ENCODE assay signal across 14 cellular contexts in the genomic region with DNA sequence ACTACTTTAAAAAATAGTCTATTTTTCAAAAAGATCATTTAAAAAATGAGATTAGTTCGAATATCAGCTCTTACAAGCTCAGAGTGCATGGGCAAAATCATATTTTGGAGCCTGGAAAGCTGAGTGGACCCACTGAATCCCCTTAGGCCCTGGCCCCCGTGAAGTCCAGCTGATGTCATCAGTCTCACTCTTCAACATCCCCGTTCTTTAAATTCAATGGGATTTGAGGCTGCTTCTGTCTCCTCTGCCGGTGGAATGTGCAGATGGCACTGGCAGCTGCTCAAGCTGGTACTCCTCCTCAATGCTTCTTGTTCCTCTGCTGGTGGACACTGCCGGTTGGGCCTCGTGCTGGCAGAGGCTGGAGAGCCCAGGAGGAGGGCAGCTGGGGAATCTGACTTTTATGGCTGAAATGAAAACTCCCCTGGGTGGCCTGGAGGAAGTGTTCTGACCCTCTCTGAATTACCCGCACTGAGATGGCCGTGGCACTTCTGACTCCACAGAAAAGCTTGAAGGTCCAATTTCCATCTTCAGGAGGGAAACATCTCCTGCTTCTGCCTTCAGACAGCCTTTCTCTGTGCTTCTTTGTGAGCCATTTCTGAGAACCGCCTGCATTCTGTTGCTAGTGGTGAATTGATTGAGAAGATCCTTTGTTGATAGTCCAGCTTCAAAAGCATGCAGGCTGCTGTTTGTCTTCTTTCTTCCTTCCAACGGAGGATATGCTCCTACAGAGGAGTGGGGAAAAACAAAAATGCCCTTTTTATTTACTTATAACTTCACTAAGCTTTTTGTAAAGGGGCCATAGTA.
DNase-seq lines count a peak whose midpoint lies in the region; TF ChIP-seq lines count a peak whose summit lies in the region.
"Had no signal": no experiment of that assay in that cellular context is flagged by ENCODE, and none has a peak within 500 bp of the region (broad histone marks: within the 10 kb centered on the region; RNA-seq: fewer than 3 reads in every experiment).

No MANE protein-coding gene starts in this region.

- DNase-seq in NCI-H748 (lab: John Stamatoyannopoulos, UW; ENCODE audit: unreplicated experiment), result peak; percentile 74
- DNase-seq in NCI-H748 treated with DMSO at 0.1 percent for 48 hours (lab: John Stamatoyannopoulos, UW), result no peak
- DNase-seq in anterior cingulate cortex (lab: John Stamatoyannopoulos, UW), result peak in 49 of 58 donors; percentile 6 to 81 (median 53)
- peak; percentile 72 for DNase-seq in midbrain (lab: John Stamatoyannopoulos, UW)
- DNase-seq in A673 (ENCODE audit: low spot score), result no peak
- DNase-seq in SK-N-SH, result no peak
- no peak for DNase-seq in 8988T
- no peak for DNase-seq in thyroid gland
- DNase-seq: ACHN; activated T-cell treated with anti-CD3 and anti-CD28 coated beads, Interleukin-2, amount 50 U/mL, for 24 hours; CD8-positive, alpha-beta memory T cell; immature natural killer cell; mesenchymal stem cell; stimulated activated CD4-positive, alpha-beta T cell treated with anti-CD3 and anti-CD28 coated beads, Interleukin-4, amount 100 ng/mL, for 4 hours had no signal

- H3K4me1 ChIP-seq in A673 (ENCODE audit: insufficient read depth, low read length, poor library complexity, severe bottlenecking) (no peaks in the 10 kb centered on the region), SK-N-SH (ENCODE audit: control insufficient read depth in 1 of 2, insufficient read depth in 2 of 2, low read depth in 1 of 2, low read length in 1 of 2) (peaks cover 0 to 4% of the 10 kb centered on the region in 2 experiments; a peak in 1 of 4 replicates), thyroid gland (no peaks in the 10 kb centered on the region)

- H3K27me3 ChIP-seq in A673 (replicated peaks; ENCODE audit: insufficient read depth, low read depth, low read length, poor library complexity) (peaks cover 4% of the 10 kb centered on the region), SK-N-SH (ENCODE audit: insufficient read depth) (no peaks in the 10 kb centered on the region), thyroid gland (no peaks in the 10 kb centered on the region)

- no peak for TF ChIP-seq EP300 in SK-N-SH (IDR thresholded peaks at IDR 0.05; ENCODE audit: borderline replicate concordance in 1 of 2, low read depth in 1 of 2, low read length in 1 of 2)

- no peak for TF ChIP-seq RAD21 in SK-N-SH (IDR thresholded peaks at IDR 0.05; ENCODE audit: low read length)

- no peak overlapping the region for H3K9ac ChIP-seq in SK-N-SH

- TF ChIP-seq CTCF in A673 (conservative IDR thresholded peaks at IDR 0.05; ENCODE audit: low read depth, low read length) (no peak), SK-N-SH (IDR thresholded peaks at IDR 0.05) (no peak), thyroid gland (IDR thresholded peaks at IDR 0.05) (no peak)

- TF ChIP-seq POLR2A in thyroid gland (IDR thresholded peaks at IDR 0.05), result no peak

- H3K9me2 ChIP-seq in SK-N-SH, result no peaks in the 10 kb centered on the region

- POLR2A ChIA-PET in A673 (lab: Charles Lee; ENCODE audit: low non-redundant PET), result no interaction called here
- POLR2A ChIA-PET in SK-N-SH (lab: Yijun Ruan, JAX), result no interaction called here

- H3K4me3 ChIP-seq in A673 (ENCODE audit: low read depth, low read length, poor library complexity, severe bottlenecking) (no peak overlapping the region), SK-N-SH (ENCODE audit: low read depth in 2 of 2, low read length in 1 of 2) (no peak overlapping the region), thyroid gland (replicated peaks in 1 of 3) (no peak overlapping the region)

- H3K9me3 ChIP-seq in A673 (ENCODE audit: low read depth, low read length, poor library complexity, severe bottlenecking), result no peaks in the 10 kb centered on the region
- no peaks in the 10 kb centered on the region for H3K9me3 ChIP-seq in SK-N-SH
- H3K9me3 ChIP-seq in thyroid gland, result no peaks in the 10 kb centered on the region

- no peaks in the 10 kb centered on the region for H4K20me1 ChIP-seq in SK-N-SH (ENCODE audit: insufficient read depth)

- CTCF ChIA-PET in A673 (lab: Charles Lee), result no interaction called here
- CTCF ChIA-PET in SK-N-SH (lab: Yijun Ruan, JAX), result interaction anchor here (0.6 kb wide), 1 partner anchor 1176 kb away, joined by 3 read pairs; no protein-coding TSS in a partner anchor

- intact Hi-C loops in A673 (cut with micrococcal nuclease; ENCODE audit: unreplicated experiment) (no loop called here), thyroid gland (cut with DNase I) (no loop called here)

- 31% methylated on average over 10 of the region's 10 CpGs for WGBS in SK-N-SH (ENCODE audit: low lambda C conversion rate)
- WGBS in thyroid gland, 2 donors, result 76 to 78% methylated on average over 10 of the region's 10 CpGs

- no peaks in the 10 kb centered on the region for H3F3A ChIP-seq in SK-N-SH (replicated peaks; ENCODE audit: insufficient read depth)

- H3K4me2 ChIP-seq in SK-N-SH, result no peak overlapping the region

- no TSS peak for BruUV-seq in A673 (replicated peaks; lab: Mats Ljungman, UMichigan)

- no peaks in the 10 kb centered on the region for H3K79me2 ChIP-seq in SK-N-SH (ENCODE audit: insufficient read depth)

- H3K36me3 ChIP-seq in A673 (ENCODE audit: insufficient read depth, low read length, poor library complexity, severe bottlenecking), result no peaks in the 10 kb centered on the region
- no peaks in the 10 kb centered on the region for H3K36me3 ChIP-seq in SK-N-SH (replicated peaks in 1 of 2; ENCODE audit: control insufficient read depth in 1 of 2, insufficient read depth in 2 of 2, low read length in 1 of 2)
- H3K36me3 ChIP-seq in thyroid gland, result no peaks in the 10 kb centered on the region

- H3K27ac ChIP-seq in A673 (ENCODE audit: low read depth, low read length, poor library complexity, severe bottlenecking), result no peak overlapping the region
- H3K27ac ChIP-seq in SK-N-SH (ENCODE audit: low read depth in 2 of 2, low read length in 1 of 2), result no peak overlapping the region
- no peak overlapping the region for H3K27ac ChIP-seq in thyroid gland

- H2AFZ ChIP-seq in SK-N-SH (ENCODE audit: low read depth), result no peak overlapping the region

TF ChIP-seq in SK-N-SH, 30 proteins besides CTCF, POLR2A, EP300 and RAD21:
- TF ChIP-seq MXI1 (IDR thresholded peaks at IDR 0.05; ENCODE audit: low read depth, low read length), result no peak
- TF ChIP-seq, protein P1, sequence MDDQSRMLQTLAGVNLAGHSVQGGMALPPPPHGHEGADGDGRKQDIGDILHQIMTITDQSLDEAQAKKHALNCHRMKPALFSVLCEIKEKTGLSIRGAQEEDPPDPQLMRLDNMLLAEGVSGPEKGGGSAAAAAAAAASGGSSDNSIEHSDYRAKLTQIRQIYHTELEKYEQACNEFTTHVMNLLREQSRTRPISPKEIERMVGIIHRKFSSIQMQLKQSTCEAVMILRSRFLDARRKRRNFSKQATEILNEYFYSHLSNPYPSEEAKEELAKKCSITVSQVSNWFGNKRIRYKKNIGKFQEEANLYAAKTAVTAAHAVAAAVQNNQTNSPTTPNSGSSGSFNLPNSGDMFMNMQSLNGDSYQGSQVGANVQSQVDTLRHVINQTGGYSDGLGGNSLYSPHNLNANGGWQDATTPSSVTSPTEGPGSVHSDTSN (IDR thresholded peaks at IDR 0.05), result no peak
- TF ChIP-seq SMC3 (IDR thresholded peaks at IDR 0.05; ENCODE audit: low read depth, low read length), result no peak
- TF ChIP-seq REST (IDR thresholded peaks at IDR 0.05; ENCODE audit: low read depth, low read length), result no peak
- no peak for TF ChIP-seq FOSL2 (IDR thresholded peaks at IDR 0.05; ENCODE audit: borderline replicate concordance, low read depth)
- no peak for TF ChIP-seq NRF1 (IDR thresholded peaks at IDR 0.05; ENCODE audit: low read depth, low read length)
- TF ChIP-seq FOXM1 (IDR thresholded peaks at IDR 0.05; ENCODE audit: low read depth), result no peak
- TF ChIP-seq GATA2 (CRISPR knock-in tag; IDR thresholded peaks at IDR 0.05), result no peak
- TF ChIP-seq USF2 (IDR thresholded peaks at IDR 0.05; ENCODE audit: borderline replicate concordance, low read depth, low read length), result no peak
- no peak for TF ChIP-seq NFIC (IDR thresholded peaks at IDR 0.05; ENCODE audit: borderline replicate concordance)
- TF ChIP-seq TCF12 (IDR thresholded peaks at IDR 0.05), result no peak
- no peak for TF ChIP-seq MAX (IDR thresholded peaks at IDR 0.05; ENCODE audit: low read depth)

Comparison
In these comparisons a context has a peak if more than half of its experiments do, and no peak if none do; other contexts are left out.
1. DNase-seq: peak in NCI-H748 (single experiment), anterior cingulate cortex (49 of 58) and midbrain (single experiment); none in NCI-H748 treated with DMSO at 0.1 percent for 48 hours (single experiment), A673 (single experiment), SK-N-SH (single experiment), 8988T (single experiment) and thyroid gland (0 of 2).